ENCODE assay signal across 1 cellular context in genomic region chr15:22664294-22665058, GRCh38.
A peak's percentile ranks its signal among the peaks of the same experiment; 100 is the strongest.
TF ChIP-seq lines count a peak whose summit lies in the region.

No MANE protein-coding gene starts in this region.

TF ChIP-seq in K562, 482 proteins besides CTCF, POLR2A, EP300 and RAD21 (continued from another document):
- TF ChIP-seq UBTF (IDR thresholded peaks at IDR 0.05; ENCODE audit: borderline replicate concordance in 1 of 2, low read depth in 2 of 2, low read length in 2 of 2) (0 out of 4 replicates have a peak, but pooled peaks of 1 of the 2 experiments have one; percentile 17), PHF8 (IDR thresholded peaks at IDR 0.05; ENCODE audit: borderline replicate concordance, low read length) (peak; percentile 53; the same call in 1 of the 2 replicates)
